In genomic region chr6:137707590-137708360, GRCh38 we compare ENCODE assay signal across 8 cellular contexts.
A peak's percentile ranks its signal among the peaks of the same experiment; 100 is the strongest.
DNase-seq lines count a peak whose midpoint lies in the region; ATAC-seq and TF ChIP-seq lines count a peak whose summit lies in the region.

No MANE protein-coding gene starts in this region.

- H4K20me1 ChIP-seq in MM.1S (ENCODE audit: insufficient read depth, low read length) (no peaks in the 10 kb centered on the region), SK-N-SH (ENCODE audit: insufficient read depth) (no peaks in the 10 kb centered on the region)

- 6% methylated on average over 13 of the region's 13 CpGs for WGBS in SK-N-SH (ENCODE audit: low lambda C conversion rate)
- WGBS in aorta, 2 donors, result 16 to 19% methylated on average over 13 of the region's 13 CpGs

- H3K9me2 ChIP-seq in MM.1S (replicated peaks; ENCODE audit: insufficient read depth, low read length) (no peaks in the 10 kb centered on the region), SK-N-SH (no peaks in the 10 kb centered on the region)

- H3K36me3 ChIP-seq in H7 (replicated peaks; ENCODE audit: control insufficient read depth, insufficient read depth, low read length), result no peaks in the 10 kb centered on the region
- no peaks in the 10 kb centered on the region for H3K36me3 ChIP-seq in MM.1S (replicated peaks; ENCODE audit: insufficient read depth, low read length)
- H3K36me3 ChIP-seq in SK-N-SH (replicated peaks in 1 of 2; ENCODE audit: control insufficient read depth in 1 of 2, insufficient read depth in 2 of 2, low read length in 1 of 2), result no peaks in the 10 kb centered on the region
- no peaks in the 10 kb centered on the region for H3K36me3 ChIP-seq in cardiac muscle cell
- no peaks in the 10 kb centered on the region for H3K36me3 ChIP-seq in rectal smooth muscle tissue (ENCODE audit: control insufficient read depth, insufficient read depth, low read length)
- no peaks in the 10 kb centered on the region for H3K36me3 ChIP-seq in aorta (ENCODE audit: control insufficient read depth in 1 of 2, insufficient read depth in 2 of 2, low read length in 1 of 2)

- peaks cover 56% of the 10 kb centered on the region for H3K4me1 ChIP-seq in MM.1S (ENCODE audit: low read length)
- peaks cover 0 to 3% of the 10 kb centered on the region in 2 experiments; a peak in 2 of 4 replicates for H3K4me1 ChIP-seq in SK-N-SH (ENCODE audit: control insufficient read depth in 1 of 2, insufficient read depth in 2 of 2, low read depth in 1 of 2, low read length in 1 of 2)
- H3K4me1 ChIP-seq in cardiac muscle cell (ENCODE audit: low read depth), result peaks cover 18% of the 10 kb centered on the region
- H3K4me1 ChIP-seq in rectal smooth muscle tissue (ENCODE audit: control insufficient read depth, insufficient read depth, low read length), result no peaks in the 10 kb centered on the region
- H3K4me1 ChIP-seq in aorta (ENCODE audit: control insufficient read depth in 1 of 2, insufficient read depth in 2 of 2, low read length in 2 of 2), result no peaks in the 10 kb centered on the region

- H3K27me3 ChIP-seq in H7 (ENCODE audit: control insufficient read depth, insufficient read depth, low read length) (no peaks in the 10 kb centered on the region), MM.1S (replicated peaks; ENCODE audit: insufficient read depth, low read length) (no peaks in the 10 kb centered on the region), SK-N-SH (ENCODE audit: insufficient read depth) (no peaks in the 10 kb centered on the region; the same call in 1 of the 2 replicates), cardiac muscle cell (no peaks in the 10 kb centered on the region), rectal smooth muscle tissue (ENCODE audit: control insufficient read depth, insufficient read depth, low read length) (no peaks in the 10 kb centered on the region), aorta (ENCODE audit: control insufficient read depth in 1 of 2, insufficient read depth in 2 of 2, low read length in 1 of 2) (no peaks in the 10 kb centered on the region)

- no peak overlapping the region for H3K4me3 ChIP-seq in H7 (ENCODE audit: insufficient read depth, low read depth, low read length)
- H3K4me3 ChIP-seq in MM.1S (ENCODE audit: low read length), result peak overlapping the region; percentile 29
- peak overlapping the region; percentile 19 to 52; a peak in 3 of 4 replicates for H3K4me3 ChIP-seq in SK-N-SH (ENCODE audit: low read depth in 2 of 2, low read length in 1 of 2)
- H3K4me3 ChIP-seq in cardiac muscle cell, result no peak overlapping the region
- peak overlapping the region; percentile 1 for H3K4me3 ChIP-seq in rectal smooth muscle tissue (ENCODE audit: low read length)
- H3K4me3 ChIP-seq in aorta (ENCODE audit: low read length in 2 of 2), result no peak overlapping the region

- no peak for TF ChIP-seq EP300 in SK-N-SH (IDR thresholded peaks at IDR 0.05; ENCODE audit: borderline replicate concordance in 1 of 2, low read depth in 1 of 2, low read length in 1 of 2)

- ATAC-seq in aorta (ENCODE audit: low FRiP score), result peak; percentile 75

- peak; percentile 74 for TF ChIP-seq RAD21 in SK-N-SH (IDR thresholded peaks at IDR 0.05; ENCODE audit: low read length)

- H3K9me3 ChIP-seq in MM.1S (replicated peaks; ENCODE audit: insufficient read depth, low read length) (no peaks in the 10 kb centered on the region), SK-N-SH (no peaks in the 10 kb centered on the region), cardiac muscle cell (ENCODE audit: low read depth) (no peaks in the 10 kb centered on the region), aorta (ENCODE audit: control insufficient read depth, low read length) (no peaks in the 10 kb centered on the region)

- H3K4me2 ChIP-seq in MM.1S (ENCODE audit: low read depth, low read length) (peak overlapping the region; percentile 68), SK-N-SH (peak overlapping the region; percentile 58; the same call in 1 of the 2 replicates)

- H3K4me3 Mint-ChIP-seq in activated naive CD4-positive, alpha-beta T cell treated with anti-CD3 and anti-CD28 coated beads, Interleukin-2, amount 50 U/mL, for 24 hours, result peak overlapping the region; percentile 71

- TF ChIP-seq CTCF in MM.1S (IDR thresholded peaks at IDR 0.05; ENCODE audit: low read length), result peak; percentile 72
- TF ChIP-seq CTCF in SK-N-SH (IDR thresholded peaks at IDR 0.05), result peak; percentile 76
- TF ChIP-seq CTCF in cardiac muscle cell (IDR thresholded peaks at IDR 0.05; ENCODE audit: low read depth, low read length), result peak; percentile 65

- H3K27me3 Mint-ChIP-seq in activated naive CD4-positive, alpha-beta T cell treated with anti-CD3 and anti-CD28 coated beads, Interleukin-2, amount 50 U/mL, for 24 hours, result no peaks in the 10 kb centered on the region

- H3K79me2 ChIP-seq in MM.1S (ENCODE audit: low read length), result peaks cover 8% of the 10 kb centered on the region
- no peaks in the 10 kb centered on the region for H3K79me2 ChIP-seq in SK-N-SH (ENCODE audit: insufficient read depth)

- DNase-seq in EL (peak; percentile 76), H7 (peak; percentile 43), MM.1S (peak; percentile 97), SK-N-SH (peak; percentile 45), cardiac muscle cell (ENCODE audit: low read depth in 1 of 2, low spot score in 1 of 2) (peak; percentile 65 to 88), aorta (peak in 1 of 2 donors; percentile 68)

- H3K4me1 Mint-ChIP-seq in activated naive CD4-positive, alpha-beta T cell treated with anti-CD3 and anti-CD28 coated beads, Interleukin-2, amount 50 U/mL, for 24 hours, result peaks cover 53% of the 10 kb centered on the region

- peaks cover 18% of the 10 kb centered on the region for H3F3A ChIP-seq in MM.1S (ENCODE audit: insufficient read depth, low read length)
- no peaks in the 10 kb centered on the region for H3F3A ChIP-seq in SK-N-SH (replicated peaks; ENCODE audit: insufficient read depth)

- peak overlapping the region; percentile 83 for H3K27ac Mint-ChIP-seq in activated naive CD4-positive, alpha-beta T cell treated with anti-CD3 and anti-CD28 coated beads, Interleukin-2, amount 50 U/mL, for 24 hours

- H3K9me3 Mint-ChIP-seq in activated naive CD4-positive, alpha-beta T cell treated with anti-CD3 and anti-CD28 coated beads, Interleukin-2, amount 50 U/mL, for 24 hours, result no peaks in the 10 kb centered on the region

- CTCF ChIA-PET in SK-N-SH (lab: Yijun Ruan, JAX), result interaction anchor here (0.8 to 2.3 kb wide), 22 partner anchors 8 to 821 kb away, joined by 3 to 17 read pairs (median 4); partner anchors contain the start of gene TNFAIP3

- peak overlapping the region; percentile 34 for H2AFZ ChIP-seq in MM.1S (ENCODE audit: low read length)
- H2AFZ ChIP-seq in SK-N-SH (ENCODE audit: low read depth), result no peak overlapping the region

- peak overlapping the region; percentile 40; the same call in 1 of the 2 replicates for H3K9ac ChIP-seq in MM.1S (ENCODE audit: low read length)
- no peak overlapping the region for H3K9ac ChIP-seq in SK-N-SH
- H3K9ac ChIP-seq in rectal smooth muscle tissue (ENCODE audit: low read length), result no peak overlapping the region

- POLR2A ChIA-PET in SK-N-SH (lab: Yijun Ruan, JAX), result no interaction called here

- intact Hi-C loops in aorta (cut with DNase I), result loop anchor here (2.0 to 10.0 kb wide), 4 partner anchors 160 to 400 kb away; partner anchors contain the start of genes TNFAIP3 (in 2 of the 2) and PERP (in 1 of the 2)

- H3K27ac ChIP-seq in MM.1S (ENCODE audit: low read length) (peak overlapping the region; percentile 75), SK-N-SH (ENCODE audit: low read depth in 2 of 2, low read length in 1 of 2) (no peak overlapping the region), cardiac muscle cell (no peak overlapping the region), rectal smooth muscle tissue (ENCODE audit: low read depth, low read length) (no peak overlapping the region), aorta (ENCODE audit: low read depth in 1 of 2, low read length in 2 of 2) (no peak overlapping the region)

- no peaks in the 10 kb centered on the region for H3K36me3 Mint-ChIP-seq in activated naive CD4-positive, alpha-beta T cell treated with anti-CD3 and anti-CD28 coated beads, Interleukin-2, amount 50 U/mL, for 24 hours

TF ChIP-seq in SK-N-SH, 30 proteins besides CTCF, POLR2A, EP300 and RAD21:
- TF ChIP-seq RFX5 (IDR thresholded peaks at IDR 0.05; ENCODE audit: low read length), result no peak
- peak; percentile 45 for TF ChIP-seq SMC3 (IDR thresholded peaks at IDR 0.05; ENCODE audit: low read depth, low read length)
- no peak for TF ChIP-seq PBX3 (IDR thresholded peaks at IDR 0.05)

Comparison
In these comparisons a context has a peak if more than half of its experiments do, and no peak if none do; other contexts are left out.
1. H3K4me3 ChIP-seq: peak in MM.1S (single experiment), SK-N-SH (2 of 2) and rectal smooth muscle tissue (single experiment); none in H7 (single experiment), cardiac muscle cell (single experiment) and aorta (0 of 2).
2. Peak in every context shown above with its lines, with median percentiles within 50 percentile points of each other: CTCF ChIP-seq.